In genomic region chr19:40424637-40425449, GRCh38 we compare ENCODE assay signal across 1 cellular context.
TF ChIP-seq lines count a peak whose summit lies in the region.

No MANE protein-coding gene starts in this region.

TF ChIP-seq in HEK293, 187 proteins besides CTCF, POLR2A, EP300 and RAD21 (continued from another document and continues in another):
- TF ChIP-seq MEIS1 (CRISPR knock-in tag; IDR thresholded peaks at IDR 0.05; ENCODE audit: borderline replicate concordance) (no peak), ZBTB48 (tag by site-specific recombination; IDR thresholded peaks at IDR 0.05) (peak; percentile 69; the same call in 1 of the 2 replicates), ZNF555 (tag by site-specific recombination; conservative IDR thresholded peaks at IDR 0.05) (no peak), ZNF530 (tag by site-specific recombination; IDR thresholded peaks at IDR 0.05; ENCODE audit: low read depth) (no peak), ZNF133 (tag by site-specific recombination; IDR thresholded peaks at IDR 0.05) (no peak), ZNF776 (tag by site-specific recombination; IDR thresholded peaks at IDR 0.05; ENCODE audit: borderline replicate concordance) (no peak), ELK4 (IDR thresholded peaks at IDR 0.05; ENCODE audit: borderline replicate concordance, low read depth, low read length) (no peak), OVOL3 (tag by site-specific recombination; IDR thresholded peaks at IDR 0.05) (no peak), GLI4 (tag by site-specific recombination; IDR thresholded peaks at IDR 0.05) (no peak), ZNF629 (tag by site-specific recombination; IDR thresholded peaks at IDR 0.05) (no peak), KLF8 (tag by site-specific recombination; IDR thresholded peaks at IDR 0.05) (no peak), ZNF335 (tag by site-specific recombination; conservative IDR thresholded peaks at IDR 0.05) (peak; percentile 52), GLI2 (tag by site-specific recombination; IDR thresholded peaks at IDR 0.05; ENCODE audit: borderline replicate concordance, low read depth) (no peak), ZNF292 (tag by site-specific recombination; IDR thresholded peaks at IDR 0.05; ENCODE audit: borderline replicate concordance, low read depth) (no peak), ZNF416 (tag by site-specific recombination; IDR thresholded peaks at IDR 0.05) (no peak), AEBP2 (tag by site-specific recombination; IDR thresholded peaks at IDR 0.05; ENCODE audit: borderline replicate concordance) (no peak), ZNF433 (tag by site-specific recombination; IDR thresholded peaks at IDR 0.05; ENCODE audit: low read depth) (no peak), GFI1B (tag by site-specific recombination; IDR thresholded peaks at IDR 0.05) (no peak), ZNF768 (tag by site-specific recombination; IDR thresholded peaks at IDR 0.05) (no peak), ZNF132 (tag by site-specific recombination; IDR thresholded peaks at IDR 0.05; ENCODE audit: borderline replicate concordance) (no peak), ZNF623 (tag by site-specific recombination; IDR thresholded peaks at IDR 0.05) (no peak), ZNF274 (IDR thresholded peaks at IDR 0.05; ENCODE audit: low read length) (no peak), ZNF274 (tag by site-specific recombination; IDR thresholded peaks at IDR 0.05; ENCODE audit: borderline replicate concordance) (no peak), ZNF394 (tag by site-specific recombination; IDR thresholded peaks at IDR 0.05; ENCODE audit: borderline replicate concordance) (no peak), ZNF423 (tag by site-specific recombination; IDR thresholded peaks at IDR 0.05) (no peak), ZNF366 (tag by site-specific recombination; conservative IDR thresholded peaks at IDR 0.05) (peak; percentile 62), ZNF837 (tag by site-specific recombination; IDR thresholded peaks at IDR 0.05) (no peak), ZNF501 (tag by site-specific recombination; IDR thresholded peaks at IDR 0.05) (peak; percentile 35; the same call in 1 of the 2 replicates), PATZ1 (tag by site-specific recombination; IDR thresholded peaks at IDR 0.05) (peak; percentile 94; the same call in 1 of the 2 replicates), ZBTB44 (tag by site-specific recombination; IDR thresholded peaks at IDR 0.05) (no peak), ZNF791 (tag by site-specific recombination; IDR thresholded peaks at IDR 0.05) (no peak), REPIN1 (tag by site-specific recombination; IDR thresholded peaks at IDR 0.05; ENCODE audit: low read depth) (no peak), ZNF248 (tag by site-specific recombination; IDR thresholded peaks at IDR 0.05) (no peak; the same call in 1 of the 2 replicates), ZIC2 (tag by site-specific recombination; IDR thresholded peaks at IDR 0.05) (0 out of 2 replicates have a peak, but pooled peaks have one; percentile 4), ZFP3 (tag by site-specific recombination; IDR thresholded peaks at IDR 0.05; ENCODE audit: low read depth) (no peak; the same call in 1 of the 2 replicates), ZNF658 (tag by site-specific recombination; IDR thresholded peaks at IDR 0.05) (no peak), ZBTB7A (tag by site-specific recombination; IDR thresholded peaks at IDR 0.05; ENCODE audit: low read depth) (peak; percentile 34; the same call in 1 of the 2 replicates), TRIM28 (IDR thresholded peaks at IDR 0.05; ENCODE audit: borderline replicate concordance, low read length) (no peak), BCL11A (tag by site-specific recombination; IDR thresholded peaks at IDR 0.05; ENCODE audit: low read depth) (peak; percentile 20; the same call in 1 of the 2 replicates), ZBTB8A (tag by site-specific recombination; IDR thresholded peaks at IDR 0.05) (0 out of 2 replicates have a peak, but pooled peaks have one; percentile 6), ZNF701 (tag by site-specific recombination; IDR thresholded peaks at IDR 0.05) (no peak), KLF16 (tag by site-specific recombination; IDR thresholded peaks at IDR 0.05) (no peak), ZSCAN16 (tag by site-specific recombination; IDR thresholded peaks at IDR 0.05) (no peak), ZSCAN30 (tag by site-specific recombination; IDR thresholded peaks at IDR 0.05) (no peak), ZNF571 (tag by site-specific recombination; IDR thresholded peaks at IDR 0.05) (no peak), ZNF146 (tag by site-specific recombination; IDR thresholded peaks at IDR 0.05) (no peak; the same call in 1 of the 2 replicates), ZNF785 (tag by site-specific recombination; IDR thresholded peaks at IDR 0.05) (no peak), ZNF843 (tag by site-specific recombination; IDR thresholded peaks at IDR 0.05) (no peak), ZNF600 (tag by site-specific recombination; IDR thresholded peaks at IDR 0.05) (peak; percentile 98), ZNF580 (tag by site-specific recombination; IDR thresholded peaks at IDR 0.05) (no peak)
- TF ChIP-seq, protein P1, sequence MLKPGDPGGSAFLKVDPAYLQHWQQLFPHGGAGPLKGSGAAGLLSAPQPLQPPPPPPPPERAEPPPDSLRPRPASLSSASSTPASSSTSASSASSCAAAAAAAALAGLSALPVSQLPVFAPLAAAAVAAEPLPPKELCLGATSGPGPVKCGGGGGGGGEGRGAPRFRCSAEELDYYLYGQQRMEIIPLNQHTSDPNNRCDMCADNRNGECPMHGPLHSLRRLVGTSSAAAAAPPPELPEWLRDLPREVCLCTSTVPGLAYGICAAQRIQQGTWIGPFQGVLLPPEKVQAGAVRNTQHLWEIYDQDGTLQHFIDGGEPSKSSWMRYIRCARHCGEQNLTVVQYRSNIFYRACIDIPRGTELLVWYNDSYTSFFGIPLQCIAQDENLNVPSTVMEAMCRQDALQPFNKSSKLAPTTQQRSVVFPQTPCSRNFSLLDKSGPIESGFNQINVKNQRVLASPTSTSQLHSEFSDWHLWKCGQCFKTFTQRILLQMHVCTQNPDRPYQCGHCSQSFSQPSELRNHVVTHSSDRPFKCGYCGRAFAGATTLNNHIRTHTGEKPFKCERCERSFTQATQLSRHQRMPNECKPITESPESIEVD (tag by site-specific recombination; IDR thresholded peaks at IDR 0.05) = no peak
- TF ChIP-seq, protein P2, sequence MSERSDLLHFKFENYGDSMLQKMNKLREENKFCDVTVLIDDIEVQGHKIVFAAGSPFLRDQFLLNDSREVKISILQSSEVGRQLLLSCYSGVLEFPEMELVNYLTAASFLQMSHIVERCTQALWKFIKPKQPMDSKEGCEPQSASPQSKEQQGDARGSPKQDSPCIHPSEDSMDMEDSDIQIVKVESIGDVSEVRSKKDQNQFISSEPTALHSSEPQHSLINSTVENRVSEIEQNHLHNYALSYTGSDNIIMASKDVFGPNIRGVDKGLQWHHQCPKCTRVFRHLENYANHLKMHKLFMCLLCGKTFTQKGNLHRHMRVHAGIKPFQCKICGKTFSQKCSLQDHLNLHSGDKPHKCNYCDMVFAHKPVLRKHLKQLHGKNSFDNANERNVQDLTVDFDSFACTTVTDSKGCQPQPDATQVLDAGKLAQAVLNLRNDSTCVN (tag by site-specific recombination; optimal IDR thresholded peaks at IDR 0.05) = no peak
- TF ChIP-seq, protein P3, sequence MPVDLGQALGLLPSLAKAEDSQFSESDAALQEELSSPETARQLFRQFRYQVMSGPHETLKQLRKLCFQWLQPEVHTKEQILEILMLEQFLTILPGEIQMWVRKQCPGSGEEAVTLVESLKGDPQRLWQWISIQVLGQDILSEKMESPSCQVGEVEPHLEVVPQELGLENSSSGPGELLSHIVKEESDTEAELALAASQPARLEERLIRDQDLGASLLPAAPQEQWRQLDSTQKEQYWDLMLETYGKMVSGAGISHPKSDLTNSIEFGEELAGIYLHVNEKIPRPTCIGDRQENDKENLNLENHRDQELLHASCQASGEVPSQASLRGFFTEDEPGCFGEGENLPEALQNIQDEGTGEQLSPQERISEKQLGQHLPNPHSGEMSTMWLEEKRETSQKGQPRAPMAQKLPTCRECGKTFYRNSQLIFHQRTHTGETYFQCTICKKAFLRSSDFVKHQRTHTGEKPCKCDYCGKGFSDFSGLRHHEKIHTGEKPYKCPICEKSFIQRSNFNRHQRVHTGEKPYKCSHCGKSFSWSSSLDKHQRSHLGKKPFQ (tag by site-specific recombination; IDR thresholded peaks at IDR 0.05) = no peak
- TF ChIP-seq, protein P4, sequence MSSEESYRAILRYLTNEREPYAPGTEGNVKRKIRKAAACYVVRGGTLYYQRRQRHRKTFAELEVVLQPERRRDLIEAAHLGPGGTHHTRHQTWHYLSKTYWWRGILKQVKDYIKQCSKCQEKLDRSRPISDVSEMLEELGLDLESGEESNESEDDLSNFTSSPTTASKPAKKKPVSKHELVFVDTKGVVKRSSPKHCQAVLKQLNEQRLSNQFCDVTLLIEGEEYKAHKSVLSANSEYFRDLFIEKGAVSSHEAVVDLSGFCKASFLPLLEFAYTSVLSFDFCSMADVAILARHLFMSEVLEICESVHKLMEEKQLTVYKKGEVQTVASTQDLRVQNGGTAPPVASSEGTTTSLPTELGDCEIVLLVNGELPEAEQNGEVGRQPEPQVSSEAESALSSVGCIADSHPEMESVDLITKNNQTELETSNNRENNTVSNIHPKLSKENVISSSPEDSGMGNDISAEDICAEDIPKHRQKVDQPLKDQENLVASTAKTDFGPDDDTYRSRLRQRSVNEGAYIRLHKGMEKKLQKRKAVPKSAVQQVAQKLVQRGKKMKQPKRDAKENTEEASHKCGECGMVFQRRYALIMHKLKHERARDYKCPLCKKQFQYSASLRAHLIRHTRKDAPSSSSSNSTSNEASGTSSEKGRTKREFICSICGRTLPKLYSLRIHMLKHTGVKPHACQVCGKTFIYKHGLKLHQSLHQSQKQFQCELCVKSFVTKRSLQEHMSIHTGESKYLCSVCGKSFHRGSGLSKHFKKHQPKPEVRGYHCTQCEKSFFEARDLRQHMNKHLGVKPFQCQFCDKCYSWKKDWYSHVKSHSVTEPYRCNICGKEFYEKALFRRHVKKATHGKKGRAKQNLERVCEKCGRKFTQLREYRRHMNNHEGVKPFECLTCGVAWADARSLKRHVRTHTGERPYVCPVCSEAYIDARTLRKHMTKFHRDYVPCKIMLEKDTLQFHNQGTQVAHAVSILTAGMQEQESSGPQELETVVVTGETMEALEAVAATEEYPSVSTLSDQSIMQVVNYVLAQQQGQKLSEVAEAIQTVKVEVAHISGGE (tag by site-specific recombination; conservative IDR thresholded peaks at IDR 0.05; ENCODE audit: low read depth) = no peak; the same call in 1 of the 2 replicates
